ENCODE assay signal across 7 cellular contexts in the genomic region with DNA sequence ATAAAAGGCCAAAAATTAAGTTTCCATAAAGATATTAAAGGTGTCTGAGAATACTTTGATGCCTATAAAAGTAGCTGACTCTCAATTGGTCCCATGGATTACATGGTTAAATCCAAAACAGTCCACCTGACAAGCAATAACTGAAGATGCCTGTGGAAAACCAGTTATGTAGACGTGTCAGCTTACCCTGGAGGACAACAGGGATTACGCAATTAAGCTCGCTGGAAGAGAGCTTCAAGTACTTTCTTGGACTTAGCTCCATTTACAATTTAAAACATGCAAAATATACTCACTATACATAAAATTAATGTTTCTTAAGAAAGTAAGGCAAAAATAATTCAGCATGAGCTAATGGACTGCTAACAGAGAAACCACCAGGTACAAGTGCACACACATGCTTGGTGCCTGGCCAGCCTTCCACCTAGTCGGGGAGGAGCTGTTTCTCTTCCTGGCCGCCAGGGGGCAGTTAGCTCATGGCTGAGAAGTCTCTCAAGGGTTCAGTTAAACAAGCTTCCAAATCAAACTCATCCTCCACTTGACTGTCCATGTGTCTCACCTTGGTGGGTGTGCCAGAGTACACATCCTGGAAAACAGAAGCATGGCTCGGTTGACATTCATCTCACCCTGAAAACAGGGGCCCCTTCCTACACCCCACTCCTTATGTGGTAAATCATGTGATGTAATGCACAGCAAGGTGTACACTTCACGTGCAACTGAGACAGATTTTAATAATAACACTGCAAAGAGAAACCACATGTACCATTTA. TPM values are rescaled to one million over a fixed set of nuclear protein-coding genes. Genes with fewer than 3 reads are reported as not detected.
DNase-seq lines count a peak whose midpoint lies in the region; ATAC-seq, FAIRE-seq and TF ChIP-seq lines count a peak whose summit lies in the region.

No MANE protein-coding gene starts in this region.

- H2AK5ac ChIP-seq in mesendoderm (ENCODE audit: low read length), result no peak overlapping the region

- no CpG with 5 or more reads among the region's 7 CpGs for WGBS in mesendoderm (ENCODE audit: extremely low coverage, insufficient coverage, low lambda C conversion rate)

- H3K56ac ChIP-seq in mesendoderm (ENCODE audit: low read length), result no peak overlapping the region

- H3K79me1 ChIP-seq in mesendoderm (ENCODE audit: low read length), result no peaks in the 10 kb centered on the region

- no peak overlapping the region for H4K5ac ChIP-seq in mesendoderm (ENCODE audit: low read length)

- peak; percentile 82 for ATAC-seq in HG03354 (IDR thresholded peaks at IDR 0.05; ENCODE audit: poor library complexity, severe bottlenecking, unreplicated experiment)

- H3K27me3 ChIP-seq in dorsolateral prefrontal cortex (no peaks in the 10 kb centered on the region), mesendoderm (ENCODE audit: insufficient read depth, low read length, poor library complexity) (no peaks in the 10 kb centered on the region)

- H3K4me3 ChIP-seq in dorsolateral prefrontal cortex (no peak overlapping the region), mesendoderm (ENCODE audit: low read length) (no peak overlapping the region)

- H2BK120ac ChIP-seq in mesendoderm (ENCODE audit: low read depth, low read length), result no peak overlapping the region

- H2BK5ac ChIP-seq in mesendoderm (ENCODE audit: low read length), result no peak overlapping the region

- H3K79me2 ChIP-seq in mesendoderm (ENCODE audit: control insufficient read depth, insufficient read depth, low read length), result no peaks in the 10 kb centered on the region

- TF ChIP-seq CTCF in dorsolateral prefrontal cortex (IDR thresholded peaks at IDR 0.05 in 54 of 56, conservative IDR thresholded peaks at IDR 0.05 in 2 of 56; ENCODE audit: low read depth in 1 of 56, partially characterized antibody in 56 of 56), result peak; percentile 68 to 95 (median 89)

- FAIRE-seq in GM18507 (lab: Jason Lieb, UNC), result peak; percentile 90

- H3K18ac ChIP-seq in mesendoderm (ENCODE audit: low read length), result no peak overlapping the region

- no peak overlapping the region for H3K4ac ChIP-seq in mesendoderm (ENCODE audit: low read depth, low read length)

- H3K9ac ChIP-seq in mesendoderm (ENCODE audit: low read length), result no peak overlapping the region

- H3K27ac ChIP-seq in dorsolateral prefrontal cortex (no peak overlapping the region), mesendoderm (ENCODE audit: low read depth, low read length) (no peak overlapping the region)

- intact Hi-C loops in dorsolateral prefrontal cortex (cut with DNase I), result loop anchor here in 1 of 2 donors (5.0 kb wide), 1 partner anchor 34 kb away; no protein-coding TSS in a partner anchor

- no peak overlapping the region for H3K23ac ChIP-seq in mesendoderm (ENCODE audit: low read length)

- H3K4me1 ChIP-seq in mesendoderm (ENCODE audit: control insufficient read depth, low read depth, low read length), result no peaks in the 10 kb centered on the region

- peaks cover 7% of the 10 kb centered on the region for H3K36me3 ChIP-seq in mesendoderm (ENCODE audit: control insufficient read depth, insufficient read depth, low read length)

- DNase-seq in GM18507 (ENCODE audit: extremely low spot score, insufficient read length, low read depth) (no peak), NCI-H748 treated with DMSO at 0.1 percent for 48 hours (lab: John Stamatoyannopoulos, UW) (peak; percentile 6), dorsolateral prefrontal cortex (peak in 6 of 10 donors; percentile 43 to 73 (median 60)), mesendoderm (peak; percentile 84)
- DNase-seq in activated CD4-positive, alpha-beta T cell treated with anti-CD3 and anti-CD28 coated beads, Interleukin-2, amount 50 U/mL, for 1 hour, result peak; percentile 78
- DNase-seq in stimulated activated CD8-positive, alpha-beta memory T cell treated with anti-CD3 and anti-CD28 coated beads, Interleukin-2, amount 100 ng/mL, for 1 hour (ENCODE audit: low read depth in 2 of 2), result peak; percentile 52 to 66

- H3K4me2 ChIP-seq in mesendoderm (ENCODE audit: low read length), result no peak overlapping the region

- no peak overlapping the region for H2BK15ac ChIP-seq in mesendoderm (replicated peaks; ENCODE audit: low read depth)

- no peak overlapping the region for H4K8ac ChIP-seq in mesendoderm (ENCODE audit: low read depth, low read length)

RNA-seq across cellular contexts. Expression of gene FAM53A, which starts 9.2 kb away (rescaled TPM):
- total RNA-seq in dorsolateral prefrontal cortex, result 10 to 100 TPM in 3 of 120 experiments, 1 to 10 TPM in 116, under 1 TPM in 1; 0.75 to 11.6 (median 4.3) TPM
- polyA plus RNA-seq in mesendoderm (2013, experiment 1 of 2), result 0.20 TPM
- 0.50 TPM for polyA plus RNA-seq in mesendoderm (2013, experiment 2 of 2)

RNA-seq across cellular contexts. Expression of gene SLBP, which starts 18.8 kb away (rescaled TPM):
- 10 to 100 TPM; 23.0 to 54.6 (median 39.9) TPM for total RNA-seq in dorsolateral prefrontal cortex
- polyA plus RNA-seq in mesendoderm (2013, experiment 1 of 2), result 43.5 TPM
- polyA plus RNA-seq in mesendoderm (2013, experiment 2 of 2), result 43.0 TPM

RNA-seq across cellular contexts. Expression of gene TMEM129, which starts 27.8 kb away (rescaled TPM):
- 10 to 100 TPM; 22.2 to 81.4 (median 37.9) TPM for total RNA-seq in dorsolateral prefrontal cortex
- 10.9 TPM for polyA plus RNA-seq in mesendoderm (2013, experiment 1 of 2)
- 10.7 TPM for polyA plus RNA-seq in mesendoderm (2013, experiment 2 of 2)

RNA-seq across cellular contexts. Expression of gene TACC3, which starts 28.0 kb away (rescaled TPM):
- 10 to 100 TPM in 16 of 120 experiments, 1 to 10 TPM in 104; 2.6 to 15.4 (median 6.8) TPM for total RNA-seq in dorsolateral prefrontal cortex
- polyA plus RNA-seq in mesendoderm (2013, experiment 1 of 2), result 125 TPM
- polyA plus RNA-seq in mesendoderm (2013, experiment 2 of 2), result 122 TPM
